In the genomic region with DNA sequence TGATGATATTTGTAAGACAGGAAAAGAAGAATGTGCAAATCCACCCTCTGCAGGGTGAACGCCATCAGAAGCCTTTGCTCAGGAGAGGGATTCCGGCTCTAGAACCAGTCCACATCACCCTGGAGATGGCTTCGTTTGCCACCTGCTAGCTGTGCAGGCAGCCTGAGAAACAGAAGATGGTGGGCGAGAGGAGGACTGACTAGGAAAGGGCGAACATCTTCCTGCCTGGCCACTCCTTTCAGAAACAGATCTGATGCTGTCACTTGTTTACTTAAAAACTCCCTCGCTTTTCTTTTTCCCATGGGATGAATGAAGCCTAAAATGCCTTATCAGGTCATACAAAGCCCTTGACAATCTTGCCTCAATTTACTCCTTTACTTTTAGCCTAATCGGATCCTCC, we compare ENCODE assay signal across 8 cellular contexts. TPM values are rescaled to one million over a fixed set of nuclear protein-coding genes. Genes with fewer than 3 reads are reported as not detected.
DNase-seq lines count a peak whose midpoint lies in the region; ATAC-seq, FAIRE-seq and TF ChIP-seq lines count a peak whose summit lies in the region.

No MANE protein-coding gene starts in this region.

- no peak for TF ChIP-seq POLR2A in HepG2 (IDR thresholded peaks at IDR 0.05; ENCODE audit: insufficient read depth in 1 of 2, low read depth in 2 of 2, low read length in 2 of 2)

- TSS peak; percentile 55 for BruUV-seq in HepG2 (replicated peaks; lab: Mats Ljungman, UMichigan)

- no peak for ATAC-seq in activated naive CD8-positive, alpha-beta T cell treated with anti-CD3 and anti-CD28 coated beads, Interleukin-2, amount 10 ng/mL, durations not matched to agents 7 days and 5 days (ENCODE audit: low read depth)
- ATAC-seq in HepG2: no peak

- 49% methylated on average over 7 of the region's 7 CpGs for WGBS in HepG2 (ENCODE audit: low lambda C conversion rate)

- CTCF ChIA-PET in HepG2 (lab: Yijun Ruan, JAX; ENCODE audit: low intra/inter-chr PET ratio, low total read pairs): no interaction called here

- H3K36me3 Mint-ChIP-seq in HFFc6 (ENCODE audit: low read depth): 0 out of 2 replicates have a peak, but pooled peaks cover 5% of the 10 kb centered on the region
- H3K36me3 Mint-ChIP-seq in activated naive CD8-positive, alpha-beta T cell treated with anti-CD3 and anti-CD28 coated beads, Interleukin-2, amount 10 ng/mL, durations not matched to agents 7 days and 5 days: peaks cover 16% of the 10 kb centered on the region

- H3K27me3 ChIP-seq in HepG2 (ENCODE audit: control insufficient read depth in 1 of 2, insufficient read depth in 2 of 2, low read length in 2 of 2): peaks cover 0 to 18% of the 10 kb centered on the region in 2 experiments; a peak in 3 of 5 replicates
- H3K27me3 ChIP-seq in tibial artery: peaks cover 0 to 12% of the 10 kb centered on the region in 2 donors

- no peaks in the 10 kb centered on the region for H3K9me3 Mint-ChIP-seq in HFFc6
- H3K9me3 Mint-ChIP-seq in activated naive CD8-positive, alpha-beta T cell treated with anti-CD3 and anti-CD28 coated beads, Interleukin-2, amount 10 ng/mL, durations not matched to agents 7 days and 5 days: no peaks in the 10 kb centered on the region

- FAIRE-seq in HepG2 (lab: Jason Lieb, UNC): no peak
- FAIRE-seq in frontal cortex (lab: Jason Lieb, UNC): no peak

- DNase-seq in Ammon's horn (ENCODE audit: low spot score) (peak; percentile 43), HFFc6 (peak; percentile 4), HepG2 (ENCODE audit: low spot score) (no peak), tibial artery (no peak), frontal cortex (ENCODE audit: low spot score in 2 of 2) (no peak), NCI-H2171 treated with DMSO at 0.1 percent for 48 hours (lab: John Stamatoyannopoulos, UW) (no peak), NK-92 (lab: John Stamatoyannopoulos, UW; ENCODE audit: unreplicated experiment) (no peak)
- no peak for DNase-seq in activated naive CD8-positive, alpha-beta T cell treated with anti-CD3 and anti-CD28 coated beads, Interleukin-2, amount 10 ng/mL, durations not matched to agents 7 days and 5 days

- H3K79me2 ChIP-seq in HepG2 (ENCODE audit: insufficient read depth, low read length): peaks cover 52% of the 10 kb centered on the region

- no peak overlapping the region for H2AFZ ChIP-seq in HepG2 (ENCODE audit: low read length)

- in situ Hi-C loops in HepG2 (cut with HindIII; ENCODE audit: extremely low pct_ligation_motif_present, low pct_unique_long_range_greater_than_20kb): no loop called here

- H3K4me1 ChIP-seq in HepG2 (ENCODE audit: insufficient read depth, low read length) (peaks cover 53% of the 10 kb centered on the region), tibial artery (peaks cover 0 to 48% (median 41%) of the 10 kb centered on the region in 4 donors)

- TF ChIP-seq CTCF in HFFc6 (IDR thresholded peaks at IDR 0.05) (no peak), HepG2 (CRISPR knock-in tag; IDR thresholded peaks at IDR 0.05) (no peak), tibial artery (IDR thresholded peaks at IDR 0.05) (no peak)

- no peak for TF ChIP-seq RAD21 in HepG2 (CRISPR knock-in tag; IDR thresholded peaks at IDR 0.05)

- peak overlapping the region; percentile 92 for H3K4me3 Mint-ChIP-seq in HFFc6
- H3K4me3 Mint-ChIP-seq in activated naive CD8-positive, alpha-beta T cell treated with anti-CD3 and anti-CD28 coated beads, Interleukin-2, amount 10 ng/mL, durations not matched to agents 7 days and 5 days: peak overlapping the region; percentile 90

- peak overlapping the region; percentile 84 for H3K9ac ChIP-seq in HepG2 (ENCODE audit: insufficient read depth, low read depth, low read length)

- intact Hi-C loops in HepG2 (cut with micrococcal nuclease; ENCODE audit: unreplicated experiment) (loop anchor here (10.0 kb wide), 1 partner anchor 70 kb away; no protein-coding TSS in a partner anchor), tibial artery (cut with DNase I; ENCODE audit: low total_unique reads) (loop anchor here (10.0 kb wide), 1 partner anchor 180 kb away; the partner anchor contains the start of gene EBF4)

- H3K36me3 ChIP-seq in HepG2 (replicated peaks in 1 of 2; ENCODE audit: control insufficient read depth in 1 of 2, insufficient read depth in 2 of 2, low read length in 2 of 2) (peaks cover 0 to 3% of the 10 kb centered on the region in 2 experiments; a peak in 1 of 5 replicates), tibial artery (no peaks in the 10 kb centered on the region)

- H3K9me3 ChIP-seq in HepG2 (ENCODE audit: low read length) (no peaks in the 10 kb centered on the region), tibial artery (no peaks in the 10 kb centered on the region)

- H3K4me3 ChIP-seq in HepG2 (replicated peaks in 1 of 3; ENCODE audit: insufficient read depth in 1 of 3, low read depth in 2 of 3, low read length in 3 of 3) (peak overlapping the region; percentile 77 to 98 (median 92)), tibial artery (peak overlapping the region; percentile 74 to 94)

- peaks cover 5% of the 10 kb centered on the region; the same call in 1 of the 2 replicates for H4K20me1 ChIP-seq in HepG2 (ENCODE audit: insufficient read depth, low read length)

- peak overlapping the region; percentile 9; the same call in 1 of the 2 replicates for H3K27ac Mint-ChIP-seq in HFFc6
- H3K27ac Mint-ChIP-seq in activated naive CD8-positive, alpha-beta T cell treated with anti-CD3 and anti-CD28 coated beads, Interleukin-2, amount 10 ng/mL, durations not matched to agents 7 days and 5 days: peak overlapping the region; percentile 83

- peak overlapping the region; percentile 96 for H3K4me2 ChIP-seq in HepG2 (ENCODE audit: low read depth, low read length)

- H3K27ac ChIP-seq in HepG2 (ENCODE audit: extremely low read length, insufficient read depth, low read length) (no peak overlapping the region), tibial artery (peak overlapping the region in 1 of 2 donors; percentile 71)

- TF ChIP-seq EP300 in HepG2 (IDR thresholded peaks at IDR 0.05; ENCODE audit: low read depth in 2 of 2, low read length in 2 of 2) (no peak), HepG2 (CRISPR knock-in tag; IDR thresholded peaks at IDR 0.05; ENCODE audit: borderline replicate concordance) (no peak)

- POLR2A ChIA-PET in activated naive CD8-positive, alpha-beta T cell treated with anti-CD3 and anti-CD28 coated beads, Interleukin-2, amount 10 ng/mL, durations not matched to agents 7 days and 5 days (lab: Charles Lee): interaction anchor here (0.9 to 1.8 kb wide), 2 partner anchors 10 to 181 kb away, joined by 3 to 8 read pairs; partner anchors contain the start of gene EBF4
- POLR2A ChIA-PET in HepG2 (lab: Yijun Ruan, JAX): interaction anchor here (1.0 to 1.5 kb wide), 2 partner anchors 34 to 39 kb away, joined by 3 read pairs; partner anchors contain the start of genes PCED1A and VPS16

- H3K4me1 Mint-ChIP-seq in HFFc6 (ENCODE audit: low read depth): peaks cover 64% of the 10 kb centered on the region
- H3K4me1 Mint-ChIP-seq in activated naive CD8-positive, alpha-beta T cell treated with anti-CD3 and anti-CD28 coated beads, Interleukin-2, amount 10 ng/mL, durations not matched to agents 7 days and 5 days: peaks cover 42% of the 10 kb centered on the region

- H3K27me3 Mint-ChIP-seq in HFFc6 (ENCODE audit: insufficient read depth): no peaks in the 10 kb centered on the region; the same call in 1 of the 2 replicates
- no peaks in the 10 kb centered on the region for H3K27me3 Mint-ChIP-seq in activated naive CD8-positive, alpha-beta T cell treated with anti-CD3 and anti-CD28 coated beads, Interleukin-2, amount 10 ng/mL, durations not matched to agents 7 days and 5 days

RNA-seq across cellular contexts. Expression of gene PTPRA, which starts 1.2 kb away (rescaled TPM):
- total RNA-seq in HFFc6 (2021; fragmentation: NEBNext Ultra II Directional; extraction: Animal tissue kit (Norgen Biotek cat#: 25700)): 10 to 100 TPM; 44.3 to 54.4 (median 48.7) TPM
- 10 to 100 TPM; 68.1 to 68.8 TPM for total RNA-seq in activated naive CD8-positive, alpha-beta T cell treated with anti-CD3 and anti-CD28 coated beads, Interleukin-2, amount 10 ng/mL, durations not matched to agents 7 days and 5 days
- total RNA-seq in HepG2 (2016; rRNA removed; fragmentation: Illumina TruSeq; extraction: Trizol) (43.7 and 47.2 TPM in 2 replicates), frontal cortex (135 TPM)
- total RNA-seq in HepG2 (2016; cell fraction: cytosol; rRNA removed; fragmentation: Illumina TruSeq; extraction: Trizol; ENCODE audit: low read depth): 75.0 and 92.4 TPM in 2 replicates
- total RNA-seq in HepG2 (2016; cell fraction: insoluble cytoplasmic fraction; rRNA removed; fragmentation: Illumina TruSeq; extraction: Trizol): 36.6 and 48.6 TPM in 2 replicates
- total RNA-seq in HepG2 (2016; cell fraction: membrane; rRNA removed; fragmentation: Illumina TruSeq; extraction: Trizol): 68.2 and 69.6 TPM in 2 replicates
- 49.3 and 53.4 TPM in 2 replicates for total RNA-seq in HepG2 (2016; cell fraction: nucleus; rRNA removed; fragmentation: Illumina TruSeq; extraction: Trizol)
- 107 and 127 TPM in 2 replicates for polyA plus RNA-seq in HepG2 (2011; rRNA removed)
- 69.7 and 102 TPM in 2 replicates for polyA plus RNA-seq in HepG2 (2011; cell fraction: cytosol; rRNA removed)
- 65.1 and 68.2 TPM in 2 replicates for polyA plus RNA-seq in HepG2 (2011; cell fraction: nucleus; rRNA removed)
- 67.3 and 73.2 TPM in 2 replicates for polyA plus RNA-seq in HepG2 (2012)
- 23.1 and 26.7 TPM in 2 replicates for polyA plus RNA-seq in HepG2 (2016; cell fraction: cytosol; fragmentation: Illumina TruSeq; extraction: Trizol; ENCODE audit: low read depth)
- 56.2 and 64.8 TPM in 2 replicates for polyA plus RNA-seq in HepG2 (2016; cell fraction: insoluble cytoplasmic fraction; fragmentation: Illumina TruSeq; extraction: Trizol; ENCODE audit: low read depth)
- polyA plus RNA-seq in HepG2 (2016; cell fraction: membrane; fragmentation: Illumina TruSeq; extraction: Trizol; ENCODE audit: low read depth): 68.7 and 72.2 TPM in 2 replicates
- 100 and 102 TPM in 2 replicates for polyA plus RNA-seq in HepG2 (2016; cell fraction: nucleus; fragmentation: Illumina TruSeq; extraction: Trizol; ENCODE audit: insufficient read depth, low read depth)
- 22.9 and 71.1 TPM in 2 replicates for polyA minus RNA-seq in HepG2 (2011; rRNA and poly(A)+ RNA removed; ENCODE audit: low replicate concordance)
- polyA minus RNA-seq in HepG2 (2011; cell fraction: cytosol; rRNA and poly(A)+ RNA removed): 48.3 and 52.0 TPM in 2 replicates
- polyA minus RNA-seq in HepG2 (2011; cell fraction: nucleus; rRNA and poly(A)+ RNA removed): 49.8 and 61.4 TPM in 2 replicates

RNA-seq across cellular contexts. Expression of gene VPS16, which starts 33.9 kb away (rescaled TPM):
- 10 to 100 TPM; 30.6 to 36.3 (median 35.2) TPM for total RNA-seq in HFFc6 (2021; fragmentation: NEBNext Ultra II Directional; extraction: Animal tissue kit (Norgen Biotek cat#: 25700))
- total RNA-seq in activated naive CD8-positive, alpha-beta T cell treated with anti-CD3 and anti-CD28 coated beads, Interleukin-2, amount 10 ng/mL, durations not matched to agents 7 days and 5 days: 10 to 100 TPM; 54.6 to 56.7 TPM
- total RNA-seq in HepG2 (2016; rRNA removed; fragmentation: Illumina TruSeq; extraction: Trizol) (27.6 and 35.4 TPM in 2 replicates), frontal cortex (63.2 TPM)
- total RNA-seq in HepG2 (2016; cell fraction: cytosol; rRNA removed; fragmentation: Illumina TruSeq; extraction: Trizol; ENCODE audit: low read depth): 5.8 and 7.1 TPM in 2 replicates
- 28.5 and 36.0 TPM in 2 replicates for total RNA-seq in HepG2 (2016; cell fraction: insoluble cytoplasmic fraction; rRNA removed; fragmentation: Illumina TruSeq; extraction: Trizol)
- total RNA-seq in HepG2 (2016; cell fraction: membrane; rRNA removed; fragmentation: Illumina TruSeq; extraction: Trizol): 7.1 and 7.2 TPM in 2 replicates
- 36.6 and 39.6 TPM in 2 replicates for total RNA-seq in HepG2 (2016; cell fraction: nucleus; rRNA removed; fragmentation: Illumina TruSeq; extraction: Trizol)
- 34.2 and 44.0 TPM in 2 replicates for polyA plus RNA-seq in HepG2 (2011; rRNA removed)
- 21.5 and 23.3 TPM in 2 replicates for polyA plus RNA-seq in HepG2 (2011; cell fraction: cytosol; rRNA removed)
- 216 and 253 TPM in 2 replicates for polyA plus RNA-seq in HepG2 (2011; cell fraction: nucleus; rRNA removed)
- 26.0 and 31.8 TPM in 2 replicates for polyA plus RNA-seq in HepG2 (2012)
- 3.7 and 4.5 TPM in 2 replicates for polyA plus RNA-seq in HepG2 (2016; cell fraction: cytosol; fragmentation: Illumina TruSeq; extraction: Trizol; ENCODE audit: low read depth)
- 22.7 and 23.3 TPM in 2 replicates for polyA plus RNA-seq in HepG2 (2016; cell fraction: insoluble cytoplasmic fraction; fragmentation: Illumina TruSeq; extraction: Trizol; ENCODE audit: low read depth)
- polyA plus RNA-seq in HepG2 (2016; cell fraction: membrane; fragmentation: Illumina TruSeq; extraction: Trizol; ENCODE audit: low read depth): 4.4 and 5.8 TPM in 2 replicates
- polyA plus RNA-seq in HepG2 (2016; cell fraction: nucleus; fragmentation: Illumina TruSeq; extraction: Trizol; ENCODE audit: insufficient read depth, low read depth): 85.0 and 94.6 TPM in 2 replicates
- 26.6 and 68.4 TPM in 2 replicates for polyA minus RNA-seq in HepG2 (2011; rRNA and poly(A)+ RNA removed; ENCODE audit: low replicate concordance)
- 14.9 and 18.9 TPM in 2 replicates for polyA minus RNA-seq in HepG2 (2011; cell fraction: cytosol; rRNA and poly(A)+ RNA removed)
- polyA minus RNA-seq in HepG2 (2011; cell fraction: nucleus; rRNA and poly(A)+ RNA removed): 34.0 and 43.6 TPM in 2 replicates

RNA-seq across cellular contexts. Expression of gene PCED1A, which starts 34.0 kb away (rescaled TPM):
- 10 to 100 TPM; 22.0 to 24.8 (median 23.8) TPM for total RNA-seq in HFFc6 (2021; fragmentation: NEBNext Ultra II Directional; extraction: Animal tissue kit (Norgen Biotek cat#: 25700))
- 10 to 100 TPM; 39.9 to 43.3 TPM for total RNA-seq in activated naive CD8-positive, alpha-beta T cell treated with anti-CD3 and anti-CD28 coated beads, Interleukin-2, amount 10 ng/mL, durations not matched to agents 7 days and 5 days
- 12.6 and 40.1 TPM in 2 replicates for total RNA-seq in HepG2 (2016; rRNA removed; fragmentation: Illumina TruSeq; extraction: Trizol)
- total RNA-seq in HepG2 (2016; cell fraction: cytosol; rRNA removed; fragmentation: Illumina TruSeq; extraction: Trizol; ENCODE audit: low read depth): 15.8 and 19.1 TPM in 2 replicates
- 12.7 and 43.6 TPM in 2 replicates for total RNA-seq in HepG2 (2016; cell fraction: insoluble cytoplasmic fraction; rRNA removed; fragmentation: Illumina TruSeq; extraction: Trizol)
- 25.5 and 30.3 TPM in 2 replicates for total RNA-seq in HepG2 (2016; cell fraction: membrane; rRNA removed; fragmentation: Illumina TruSeq; extraction: Trizol)
- 50.5 and 56.6 TPM in 2 replicates for total RNA-seq in HepG2 (2016; cell fraction: nucleus; rRNA removed; fragmentation: Illumina TruSeq; extraction: Trizol)
- polyA plus RNA-seq in HepG2 (2011; rRNA removed): 84.2 and 92.3 TPM in 2 replicates
- 34.6 and 52.7 TPM in 2 replicates for polyA plus RNA-seq in HepG2 (2011; cell fraction: cytosol; rRNA removed)
- 548 and 651 TPM in 2 replicates for polyA plus RNA-seq in HepG2 (2011; cell fraction: nucleus; rRNA removed)
- polyA plus RNA-seq in HepG2 (2012): 37.5 and 47.0 TPM in 2 replicates
- polyA plus RNA-seq in HepG2 (2016; cell fraction: cytosol; fragmentation: Illumina TruSeq; extraction: Trizol; ENCODE audit: low read depth): 15.4 and 16.6 TPM in 2 replicates
- 13.1 and 14.6 TPM in 2 replicates for polyA plus RNA-seq in HepG2 (2016; cell fraction: insoluble cytoplasmic fraction; fragmentation: Illumina TruSeq; extraction: Trizol; ENCODE audit: low read depth)
- 23.9 and 27.4 TPM in 2 replicates for polyA plus RNA-seq in HepG2 (2016; cell fraction: membrane; fragmentation: Illumina TruSeq; extraction: Trizol; ENCODE audit: low read depth)
- polyA plus RNA-seq in HepG2 (2016; cell fraction: nucleus; fragmentation: Illumina TruSeq; extraction: Trizol; ENCODE audit: insufficient read depth, low read depth): 129 TPM in 2 replicates
- polyA minus RNA-seq in HepG2 (2011; rRNA and poly(A)+ RNA removed; ENCODE audit: low replicate concordance): 12.5 and 33.7 TPM in 2 replicates
- 9.0 and 9.2 TPM in 2 replicates for polyA minus RNA-seq in HepG2 (2011; cell fraction: cytosol; rRNA and poly(A)+ RNA removed)
- polyA minus RNA-seq in HepG2 (2011; cell fraction: nucleus; rRNA and poly(A)+ RNA removed): 45.2 and 51.7 TPM in 2 replicates
- 17.9 TPM for total RNA-seq in frontal cortex

RNA-seq across cellular contexts. Expression of gene TMEM239, which starts 58.3 kb away (rescaled TPM):
- not detected for total RNA-seq in HFFc6 (2021; fragmentation: NEBNext Ultra II Directional; extraction: Animal tissue kit (Norgen Biotek cat#: 25700))
- not detected for total RNA-seq in activated naive CD8-positive, alpha-beta T cell treated with anti-CD3 and anti-CD28 coated beads, Interleukin-2, amount 10 ng/mL, durations not matched to agents 7 days and 5 days
- total RNA-seq in HepG2 (2016; rRNA removed; fragmentation: Illumina TruSeq; extraction: Trizol): not detected in 2 replicates
- total RNA-seq in HepG2 (2016; cell fraction: cytosol; rRNA removed; fragmentation: Illumina TruSeq; extraction: Trizol; ENCODE audit: low read depth): not detected in 2 replicates
- not detected in 2 replicates for total RNA-seq in HepG2 (2016; cell fraction: insoluble cytoplasmic fraction; rRNA removed; fragmentation: Illumina TruSeq; extraction: Trizol)
- total RNA-seq in HepG2 (2016; cell fraction: membrane; rRNA removed; fragmentation: Illumina TruSeq; extraction: Trizol): not detected in 2 replicates
- not detected in 2 replicates for total RNA-seq in HepG2 (2016; cell fraction: nucleus; rRNA removed; fragmentation: Illumina TruSeq; extraction: Trizol)
- polyA plus RNA-seq in HepG2 (2011; rRNA removed): not detected in 2 replicates
- not detected in 2 replicates for polyA plus RNA-seq in HepG2 (2011; cell fraction: cytosol; rRNA removed)
- not detected in 2 replicates for polyA plus RNA-seq in HepG2 (2011; cell fraction: nucleus; rRNA removed)
- not detected in 2 replicates for polyA plus RNA-seq in HepG2 (2012)
- polyA plus RNA-seq in HepG2 (2016; cell fraction: cytosol; fragmentation: Illumina TruSeq; extraction: Trizol; ENCODE audit: low read depth): not detected in 2 replicates
- not detected in 2 replicates for polyA plus RNA-seq in HepG2 (2016; cell fraction: insoluble cytoplasmic fraction; fragmentation: Illumina TruSeq; extraction: Trizol; ENCODE audit: low read depth)
- not detected in 2 replicates for polyA plus RNA-seq in HepG2 (2016; cell fraction: membrane; fragmentation: Illumina TruSeq; extraction: Trizol; ENCODE audit: low read depth)
- polyA plus RNA-seq in HepG2 (2016; cell fraction: nucleus; fragmentation: Illumina TruSeq; extraction: Trizol; ENCODE audit: insufficient read depth, low read depth): not detected in 2 replicates
- polyA minus RNA-seq in HepG2 (2011; rRNA and poly(A)+ RNA removed; ENCODE audit: low replicate concordance): not detected in 2 replicates
- polyA minus RNA-seq in HepG2 (2011; cell fraction: cytosol; rRNA and poly(A)+ RNA removed): not detected in 2 replicates
- polyA minus RNA-seq in HepG2 (2011; cell fraction: nucleus; rRNA and poly(A)+ RNA removed): not detected in 2 replicates
- not detected for total RNA-seq in frontal cortex

RNA-seq across cellular contexts. Expression of gene C20orf141, which starts 59.7 kb away (rescaled TPM):
- not detected for total RNA-seq in HFFc6 (2021; fragmentation: NEBNext Ultra II Directional; extraction: Animal tissue kit (Norgen Biotek cat#: 25700))
- not detected for total RNA-seq in activated naive CD8-positive, alpha-beta T cell treated with anti-CD3 and anti-CD28 coated beads, Interleukin-2, amount 10 ng/mL, durations not matched to agents 7 days and 5 days
- total RNA-seq in HepG2 (2016; rRNA removed; fragmentation: Illumina TruSeq; extraction: Trizol) (not detected in 2 replicates), frontal cortex (not detected)
- not detected in 2 replicates for total RNA-seq in HepG2 (2016; cell fraction: cytosol; rRNA removed; fragmentation: Illumina TruSeq; extraction: Trizol; ENCODE audit: low read depth)
- not detected in 2 replicates for total RNA-seq in HepG2 (2016; cell fraction: insoluble cytoplasmic fraction; rRNA removed; fragmentation: Illumina TruSeq; extraction: Trizol)
- not detected in 2 replicates for total RNA-seq in HepG2 (2016; cell fraction: membrane; rRNA removed; fragmentation: Illumina TruSeq; extraction: Trizol)
- not detected in 2 replicates for total RNA-seq in HepG2 (2016; cell fraction: nucleus; rRNA removed; fragmentation: Illumina TruSeq; extraction: Trizol)
- polyA plus RNA-seq in HepG2 (2011; rRNA removed): not detected in 2 replicates
- not detected in 2 replicates for polyA plus RNA-seq in HepG2 (2011; cell fraction: cytosol; rRNA removed)
- not detected in 2 replicates for polyA plus RNA-seq in HepG2 (2011; cell fraction: nucleus; rRNA removed)
- not detected in 2 replicates for polyA plus RNA-seq in HepG2 (2012)
- not detected in 2 replicates for polyA plus RNA-seq in HepG2 (2016; cell fraction: cytosol; fragmentation: Illumina TruSeq; extraction: Trizol; ENCODE audit: low read depth)
- polyA plus RNA-seq in HepG2 (2016; cell fraction: insoluble cytoplasmic fraction; fragmentation: Illumina TruSeq; extraction: Trizol; ENCODE audit: low read depth): not detected in 2 replicates
- polyA plus RNA-seq in HepG2 (2016; cell fraction: membrane; fragmentation: Illumina TruSeq; extraction: Trizol; ENCODE audit: low read depth): not detected in 2 replicates
- polyA plus RNA-seq in HepG2 (2016; cell fraction: nucleus; fragmentation: Illumina TruSeq; extraction: Trizol; ENCODE audit: insufficient read depth, low read depth): not detected in 2 replicates
- polyA minus RNA-seq in HepG2 (2011; rRNA and poly(A)+ RNA removed; ENCODE audit: low replicate concordance): not detected in 2 replicates
- polyA minus RNA-seq in HepG2 (2011; cell fraction: cytosol; rRNA and poly(A)+ RNA removed): not detected in 2 replicates
- polyA minus RNA-seq in HepG2 (2011; cell fraction: nucleus; rRNA and poly(A)+ RNA removed): not detected in 2 replicates

Comparison
In these comparisons a context has a peak if more than half of its experiments do, and no peak if none do; other contexts are left out.
1. DNase-seq: peak in Ammon's horn (single experiment) and HFFc6 (single experiment); none in activated naive CD8-positive, alpha-beta T cell treated with anti-CD3 and anti-CD28 coated beads, Interleukin-2, amount 10 ng/mL, durations not matched to agents 7 days and 5 days (single experiment), HepG2 (single experiment), tibial artery (0 of 2), frontal cortex (0 of 2), NCI-H2171 treated with DMSO at 0.1 percent for 48 hours (single experiment) and NK-92 (single experiment).